In the genomic region with DNA sequence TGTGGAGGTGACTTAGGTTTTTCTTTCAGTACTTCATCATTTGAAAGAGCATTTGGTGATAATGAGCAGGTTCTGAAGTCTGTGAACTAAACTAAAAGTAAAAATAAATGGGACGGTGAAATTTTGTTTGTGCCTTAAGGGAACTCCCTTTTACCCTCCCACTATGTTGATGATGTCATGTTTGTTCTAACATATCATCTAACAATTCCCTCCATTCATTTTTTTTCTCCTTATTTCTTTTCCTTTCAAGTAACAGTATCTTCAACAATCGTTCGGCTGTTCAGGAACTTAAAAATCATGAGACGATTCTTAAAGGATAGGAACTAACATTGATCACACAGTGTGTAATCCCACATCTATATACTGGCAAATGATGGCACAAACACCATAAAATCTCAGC, we compare ENCODE assay signal across 15 cellular contexts.
"Had no signal": no experiment of that assay in that cellular context is flagged by ENCODE, and none has a peak within 500 bp of the region (broad histone marks: within the 10 kb centered on the region; RNA-seq: fewer than 3 reads in every experiment).

No MANE protein-coding gene starts in this region.

- H3K36me3 ChIP-seq: brain microvascular endothelial cell, thoracic aorta had no signal

- H3K4me3 Mint-ChIP-seq: activated naive CD4-positive, alpha-beta T cell treated with anti-CD3 and anti-CD28 coated beads, Interleukin-2, amount 50 U/mL, for 24 hours; immature natural killer cell; naive thymus-derived CD4-positive, alpha-beta T cell; stimulated activated naive CD8-positive, alpha-beta T cell treated with anti-CD3 and anti-CD28 coated beads, Interleukin-15, amount 100 ng/mL, for 72 hours had no signal

- ATAC-seq: left cardiac atrium; naive thymus-derived CD4-positive, alpha-beta T cell; stimulated activated naive CD8-positive, alpha-beta T cell treated with anti-CD3 and anti-CD28 coated beads, Interleukin-15, amount 100 ng/mL, for 72 hours had no signal

- H3K9me3 ChIP-seq: thoracic aorta had no signal

- H3K27ac Mint-ChIP-seq: activated naive CD4-positive, alpha-beta T cell treated with anti-CD3 and anti-CD28 coated beads, Interleukin-2, amount 50 U/mL, for 24 hours; immature natural killer cell; stimulated activated naive CD8-positive, alpha-beta T cell treated with anti-CD3 and anti-CD28 coated beads, Interleukin-15, amount 100 ng/mL, for 72 hours had no signal

- H3K9me3 Mint-ChIP-seq: activated naive CD4-positive, alpha-beta T cell treated with anti-CD3 and anti-CD28 coated beads, Interleukin-2, amount 50 U/mL, for 24 hours; immature natural killer cell; stimulated activated naive CD8-positive, alpha-beta T cell treated with anti-CD3 and anti-CD28 coated beads, Interleukin-15, amount 100 ng/mL, for 72 hours had no signal

- H3K4me1 Mint-ChIP-seq: activated naive CD4-positive, alpha-beta T cell treated with anti-CD3 and anti-CD28 coated beads, Interleukin-2, amount 50 U/mL, for 24 hours; immature natural killer cell; stimulated activated naive CD8-positive, alpha-beta T cell treated with anti-CD3 and anti-CD28 coated beads, Interleukin-15, amount 100 ng/mL, for 72 hours had no signal

- H3K27me3 Mint-ChIP-seq: activated naive CD4-positive, alpha-beta T cell treated with anti-CD3 and anti-CD28 coated beads, Interleukin-2, amount 50 U/mL, for 24 hours; stimulated activated naive CD8-positive, alpha-beta T cell treated with anti-CD3 and anti-CD28 coated beads, Interleukin-15, amount 100 ng/mL, for 72 hours had no signal

- H3K27ac ChIP-seq: brain microvascular endothelial cell, dorsolateral prefrontal cortex, thoracic aorta had no signal

- H3K27me3 ChIP-seq: brain microvascular endothelial cell, dorsolateral prefrontal cortex had no signal

- H3K4me3 ChIP-seq: dorsolateral prefrontal cortex, lung, thoracic aorta had no signal

- DNase-seq: activated CD4-positive, alpha-beta T cell treated with anti-CD3 and anti-CD28 coated beads, Interleukin-2, amount 50 U/mL, for 4 hours; activated CD4-positive, CD25-positive, alpha-beta regulatory T cell treated with anti-CD3 and anti-CD28 coated beads, Interleukin-2, amount 50 U/mL, for 72 hours; activated T-cell treated with anti-CD3 and anti-CD28 coated beads, Interleukin-2, amount 50 U/mL, for 1 hour; amygdala; brain microvascular endothelial cell; dorsolateral prefrontal cortex; immature natural killer cell; left cardiac atrium; naive thymus-derived CD4-positive, alpha-beta T cell; nucleus accumbens; stimulated activated CD4-positive, alpha-beta T cell treated with anti-CD3 and anti-CD28 coated beads, Interleukin-4, amount 100 ng/mL, for 4 hours; stimulated activated naive CD8-positive, alpha-beta T cell treated with anti-CD3 and anti-CD28 coated beads, Interleukin-15, amount 100 ng/mL, for 72 hours had no signal

- H3K36me3 Mint-ChIP-seq: activated naive CD4-positive, alpha-beta T cell treated with anti-CD3 and anti-CD28 coated beads, Interleukin-2, amount 50 U/mL, for 24 hours had no signal
